27 cellular contexts compared by ENCODE assay signal in genomic region chr11:105092255-105093239, GRCh38. TPM values are rescaled to one million over a fixed set of nuclear protein-coding genes. Genes with fewer than 3 reads are reported as not detected.
A peak's percentile ranks its signal among the peaks of the same experiment; 100 is the strongest.
DNase-seq lines count a peak whose midpoint lies in the region; ATAC-seq, FAIRE-seq and TF ChIP-seq lines count a peak whose summit lies in the region.
"Had no signal": no experiment of that assay in that cellular context is flagged by ENCODE, and none has a peak within 500 bp of the region (broad histone marks: within the 10 kb centered on the region; RNA-seq: fewer than 3 reads in every experiment).

No MANE protein-coding gene starts in this region.

- no peaks in the 10 kb centered on the region for H3K36me3 Mint-ChIP-seq in astrocyte (ENCODE audit: low read depth, unreplicated experiment)
- H3K36me3 Mint-ChIP-seq: activated naive CD8-positive, alpha-beta T cell; CD14-positive monocyte; WTC11 had no signal

- no peaks in the 10 kb centered on the region for H3K27me3 Mint-ChIP-seq in astrocyte (ENCODE audit: low read depth, unreplicated experiment)

- intact Hi-C loops in vagina (cut with DNase I) = no loop called here
- intact Hi-C loops in left lung (cut with DNase I) = no loop called here

- TF ChIP-seq CTCF in astrocyte (IDR thresholded peaks at IDR 0.05; ENCODE audit: insufficient read depth, low read depth, low read length) (no peak), vagina (IDR thresholded peaks at IDR 0.05) (no peak), left lung (IDR thresholded peaks at IDR 0.05) (no peak)

- H3K4me2 ChIP-seq in astrocyte (ENCODE audit: low read length) = no peak overlapping the region

- no peak overlapping the region for H2AFZ ChIP-seq in astrocyte (ENCODE audit: low read depth, low read length)

- H3K27ac Mint-ChIP-seq in astrocyte (ENCODE audit: unreplicated experiment) = no peak overlapping the region
- H3K27ac Mint-ChIP-seq: activated naive CD8-positive, alpha-beta T cell; activated T-cell treated with anti-CD3 and anti-CD28 coated beads, Interleukin-2, amount 50 U/mL, for 72 hours; nephron progenitor cell; WTC11 had no signal

- H3K4me3 Mint-ChIP-seq in astrocyte (ENCODE audit: unreplicated experiment) = no peak overlapping the region
- H3K4me3 Mint-ChIP-seq: activated naive CD8-positive, alpha-beta T cell; activated T-cell treated with anti-CD3 and anti-CD28 coated beads, Interleukin-2, amount 50 U/mL, for 72 hours; nephron progenitor cell; WTC11 had no signal

- no peaks in the 10 kb centered on the region for H3K27me3 ChIP-seq in astrocyte (ENCODE audit: insufficient read depth, low read length)
- no peaks in the 10 kb centered on the region for H3K27me3 ChIP-seq in vagina
- no peaks in the 10 kb centered on the region for H3K27me3 ChIP-seq in left lung

- no peak for FAIRE-seq in astrocyte (lab: Jason Lieb, UNC)
- FAIRE-seq: H1, HTR-8/SVneo had no signal

- no peak overlapping the region for H3K27ac ChIP-seq in astrocyte (ENCODE audit: low read depth, low read length)
- H3K27ac ChIP-seq in vagina = no peak overlapping the region
- no peak overlapping the region for H3K27ac ChIP-seq in left lung
- H3K27ac ChIP-seq: thoracic aorta had no signal

- ATAC-seq in left lung = no peak
- ATAC-seq: activated T-cell treated with anti-CD3 and anti-CD28 coated beads, Interleukin-2, amount 50 U/mL, for 72 hours; Right ventricle myocardium inferior; WTC11 had no signal

- H3K79me2 ChIP-seq in astrocyte (ENCODE audit: insufficient read depth, low read length) = no peaks in the 10 kb centered on the region

- no peaks in the 10 kb centered on the region for H3K9me3 Mint-ChIP-seq in astrocyte (ENCODE audit: unreplicated experiment)
- H3K9me3 Mint-ChIP-seq: activated T-cell treated with anti-CD3 and anti-CD28 coated beads, Interleukin-2, amount 50 U/mL, for 72 hours; nephron progenitor cell had no signal

- peaks cover 3% of the 10 kb centered on the region for H3K4me1 Mint-ChIP-seq in astrocyte (ENCODE audit: low read depth, unreplicated experiment)
- H3K4me1 Mint-ChIP-seq: nephron progenitor cell had no signal

- no peak overlapping the region for H3K9ac ChIP-seq in astrocyte (ENCODE audit: low read length)

- H3K4me3 ChIP-seq in astrocyte (ENCODE audit: insufficient read depth, low read depth, low read length) (no peak overlapping the region), vagina (no peak overlapping the region), left lung (no peak overlapping the region)
- H3K4me3 ChIP-seq: skin epidermis, thoracic aorta had no signal

- H4K20me1 ChIP-seq in astrocyte (ENCODE audit: insufficient read depth, low read length) = no peaks in the 10 kb centered on the region

- DNase-seq in CD1c-positive myeloid dendritic cell (ENCODE audit: extremely low spot score) = peak; percentile 49
- DNase-seq in M059J (ENCODE audit: low read depth) = peak; percentile 91
- peak; percentile 10 for DNase-seq in astrocyte (ENCODE audit: low read depth)
- DNase-seq in inferior parietal cortex (ENCODE audit: extremely low spot score) = peak; percentile 9
- no peak for DNase-seq in vagina (ENCODE audit: extremely low spot score in 2 of 2)
- DNase-seq in stimulated activated CD4-positive, alpha-beta T cell treated with anti-CD3 and anti-CD28 coated beads, Interleukin-4, amount 100 ng/mL, for 4 hours = no peak
- no peak for DNase-seq in left lung
- DNase-seq in anterior cingulate cortex (lab: John Stamatoyannopoulos, UW) = no peak
- DNase-seq: activated T-cell treated with anti-CD3 and anti-CD28 coated beads, Interleukin-2, amount 50 U/mL, for 72 hours; DMS53; mesendoderm; NCI-H1930; NCI-H510A; nephron progenitor cell; stimulated activated CD8-positive, alpha-beta memory T cell treated with anti-CD3 and anti-CD28 coated beads, Interleukin-4, amount 100 ng/mL, for 48 hours had no signal

- H3K4me1 ChIP-seq in astrocyte (ENCODE audit: insufficient read depth, low read length) (no peaks in the 10 kb centered on the region), vagina (no peaks in the 10 kb centered on the region), left lung (no peaks in the 10 kb centered on the region)

- H3K9me3 ChIP-seq in astrocyte (ENCODE audit: insufficient read depth, low read depth, low read length) (no peaks in the 10 kb centered on the region), vagina (no peaks in the 10 kb centered on the region), left lung (no peaks in the 10 kb centered on the region)
- H3K9me3 ChIP-seq: thoracic aorta had no signal

- no peak for TF ChIP-seq POLR2A in vagina (IDR thresholded peaks at IDR 0.05)

- H3K36me3 ChIP-seq in astrocyte (ENCODE audit: insufficient read depth, low read length) = no peaks in the 10 kb centered on the region
- no peaks in the 10 kb centered on the region for H3K36me3 ChIP-seq in vagina
- H3K36me3 ChIP-seq in left lung = no peaks in the 10 kb centered on the region
- H3K36me3 ChIP-seq: thoracic aorta had no signal

RNA-seq across cellular contexts. Expression of gene CARD18, which starts 47.0 kb away (rescaled TPM):
- total RNA-seq in M059J (2014; rRNA removed; shearing (Covaris generic)) = not detected in 2 replicates
- not detected in 2 replicates for total RNA-seq in astrocyte
- total RNA-seq in vagina = not detected
- total RNA-seq in left lung = not detected
- total RNA-seq: A673; activated T-cell treated with anti-CD3 and anti-CD28 coated beads, Interleukin-2, amount 50 U/mL, for 72 hours; cardiac septum; H1; kidney epithelial cell; posterior vena cava; thoracic aorta; WTC11 had no signal

RNA-seq across cellular contexts. Expression of gene CARD16, which starts 47.4 kb away (rescaled TPM):
- 18.9 and 23.4 TPM in 2 replicates for total RNA-seq in M059J (2014; rRNA removed; shearing (Covaris generic))
- total RNA-seq in astrocyte (1.6 and 2.0 TPM in 2 replicates), vagina (26.8 TPM), left lung (10 to 100 TPM; 55.9 to 56.3 TPM)
- total RNA-seq: H1, kidney epithelial cell, WTC11 had no signal

RNA-seq across cellular contexts. Expression of gene CASP1, which starts 57.6 kb away (rescaled TPM):
- 24.8 and 32.0 TPM in 2 replicates for total RNA-seq in M059J (2014; rRNA removed; shearing (Covaris generic))
- total RNA-seq in astrocyte (1.6 and 1.9 TPM in 2 replicates), vagina (23.3 TPM), left lung (10 to 100 TPM; 56.8 to 84.0 TPM)
- total RNA-seq: H1, WTC11 had no signal

Comparison
In these comparisons a context has a peak if more than half of its experiments do, and no peak if none do; other contexts are left out.
1. DNase-seq: peak in CD1c-positive myeloid dendritic cell (single experiment), M059J (single experiment), astrocyte (single experiment) and inferior parietal cortex (single experiment); none in vagina (0 of 2), stimulated activated CD4-positive, alpha-beta T cell treated with anti-CD3 and anti-CD28 coated beads, Interleukin-4, amount 100 ng/mL, for 4 hours (0 of 2), left lung (0 of 2) and anterior cingulate cortex (0 of 58).